ENCODE assay signal across 8 cellular contexts in the genomic region with DNA sequence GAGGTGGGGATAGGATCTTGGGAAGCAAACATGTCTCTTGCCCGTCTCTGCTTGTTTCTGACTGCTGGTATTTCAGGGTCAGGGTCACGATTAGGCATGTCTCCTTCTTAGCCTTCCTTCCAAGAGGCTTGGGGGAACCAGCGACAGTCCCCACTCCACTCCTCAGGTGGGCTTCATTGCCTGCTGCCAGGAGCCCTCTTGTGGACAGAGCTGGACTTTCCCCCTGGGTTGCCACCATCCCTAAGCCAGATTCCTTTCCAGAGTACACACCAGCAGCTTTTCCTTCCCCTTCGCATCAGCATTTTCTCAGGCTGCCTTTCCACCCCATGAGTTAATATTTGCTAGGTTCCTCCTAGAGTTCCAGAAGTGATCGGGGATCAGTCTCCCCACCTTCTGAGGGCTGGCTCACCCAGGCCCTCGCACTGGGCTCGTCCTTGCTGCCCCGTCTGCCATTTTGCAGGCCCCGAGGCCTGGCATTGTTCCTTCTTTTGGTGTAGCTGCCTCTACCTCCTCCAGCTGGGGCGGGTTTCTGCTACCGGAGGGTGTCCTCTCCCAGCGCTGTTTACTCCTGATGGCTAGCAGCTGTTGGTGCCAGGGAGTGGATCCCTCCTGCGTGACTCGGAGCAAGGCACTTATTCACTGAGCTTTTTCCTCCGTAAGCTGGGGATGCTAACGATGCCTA. TPM values are rescaled to one million over a fixed set of nuclear protein-coding genes. Genes with fewer than 3 reads are reported as not detected.
DNase-seq lines count a peak whose midpoint lies in the region; ATAC-seq and TF ChIP-seq lines count a peak whose summit lies in the region.

No MANE protein-coding gene starts in this region.

- intact Hi-C loops in Calu3 (cut with micrococcal nuclease; ENCODE audit: unreplicated experiment) = loop anchor here (5.0 kb wide), 2 partner anchors 136 to 196 kb away; no protein-coding TSS in a partner anchor

- peak; percentile 96 for TF ChIP-seq CTCF in Calu3 (IDR thresholded peaks at IDR 0.05; ENCODE audit: unreplicated experiment)
- TF ChIP-seq CTCF in foreskin keratinocyte (conservative IDR thresholded peaks at IDR 0.05) = peak; percentile 80

- peaks cover 49% of the 10 kb centered on the region for H3K36me3 Mint-ChIP-seq in Calu3 (ENCODE audit: insufficient read depth, unreplicated experiment)
- H3K36me3 Mint-ChIP-seq in activated T-cell treated with anti-CD3 and anti-CD28 coated beads, Interleukin-2, amount 50 U/mL, for 72 hours (ENCODE audit: insufficient read depth in 2 of 2) = peaks cover 0 to 2% of the 10 kb centered on the region in 2 donors

- H3K4me3 Mint-ChIP-seq in Calu3 (ENCODE audit: low read depth, unreplicated experiment) = peak overlapping the region; percentile 55
- H3K4me3 Mint-ChIP-seq in activated T-cell treated with anti-CD3 and anti-CD28 coated beads, Interleukin-2, amount 50 U/mL, for 72 hours = no peak overlapping the region

- CTCF ChIA-PET in Calu3 (lab: Charles Lee) = interaction anchor here (0.6 to 3.0 kb wide), 16 partner anchors 10 to 1277 kb away, joined by 3 to 47 read pairs (median 4); a partner anchor contains a TSS

- no peaks in the 10 kb centered on the region for H3K27me3 Mint-ChIP-seq in Calu3 (ENCODE audit: unreplicated experiment)
- no peaks in the 10 kb centered on the region for H3K27me3 Mint-ChIP-seq in activated T-cell treated with anti-CD3 and anti-CD28 coated beads, Interleukin-2, amount 50 U/mL, for 72 hours (ENCODE audit: low read depth)

- H3K4me1 ChIP-seq in foreskin keratinocyte = peaks cover 8% of the 10 kb centered on the region

- peaks cover 16% of the 10 kb centered on the region for H3K27me3 ChIP-seq in foreskin keratinocyte

- H3K27ac ChIP-seq in foreskin keratinocyte = no peak overlapping the region

- peak overlapping the region; percentile 71 for H3K27ac Mint-ChIP-seq in Calu3 (ENCODE audit: unreplicated experiment)
- no peak overlapping the region for H3K27ac Mint-ChIP-seq in activated T-cell treated with anti-CD3 and anti-CD28 coated beads, Interleukin-2, amount 50 U/mL, for 72 hours

- H3K4me1 Mint-ChIP-seq in Calu3 (ENCODE audit: low read depth, unreplicated experiment) = peaks cover 53% of the 10 kb centered on the region
- H3K4me1 Mint-ChIP-seq in activated T-cell treated with anti-CD3 and anti-CD28 coated beads, Interleukin-2, amount 50 U/mL, for 72 hours (ENCODE audit: low read depth) = peaks cover 54% of the 10 kb centered on the region

- H3K9me3 Mint-ChIP-seq in Calu3 (ENCODE audit: low read depth, unreplicated experiment) = no peaks in the 10 kb centered on the region
- no peaks in the 10 kb centered on the region for H3K9me3 Mint-ChIP-seq in activated T-cell treated with anti-CD3 and anti-CD28 coated beads, Interleukin-2, amount 50 U/mL, for 72 hours

- peak; percentile 13 for ATAC-seq in HG03060 (IDR thresholded peaks at IDR 0.05; ENCODE audit: low read depth, unreplicated experiment)
- ATAC-seq in activated T-cell treated with anti-CD3 and anti-CD28 coated beads, Interleukin-2, amount 50 U/mL, for 72 hours (replicated peaks in 1 of 2) = peak; percentile 26 to 36
- peak; percentile 40 for ATAC-seq in foreskin keratinocyte
- no peak for ATAC-seq in HG02588 (IDR thresholded peaks at IDR 0.05; ENCODE audit: unreplicated experiment)

- DNase-seq in Calu3 (peak; percentile 84), NCI-H748 (lab: John Stamatoyannopoulos, UW; ENCODE audit: unreplicated experiment) (peak; percentile 83), foreskin keratinocyte (peak in 1 of 2 donors; percentile 35), nucleus accumbens (lab: John Stamatoyannopoulos, UW) (peak in 43 of 56 donors; percentile 14 to 73 (median 37))
- peak; percentile 50 to 52 for DNase-seq in activated T-cell treated with anti-CD3 and anti-CD28 coated beads, Interleukin-2, amount 50 U/mL, for 72 hours
- DNase-seq in central memory CD4-positive, alpha-beta T cell = no peak

- BruUV-seq in Calu3 (replicated peaks; lab: Mats Ljungman, UMichigan) = no TSS peak

RNA-seq across cellular contexts. Expression of a gene that starts 8.8 kb away (rescaled TPM):
- total RNA-seq in Calu3 (2022) (0.45 and 0.76 TPM in 2 replicates), foreskin keratinocyte (0.07 TPM in 1 of 2 replicates, not detected in the other)
- under 1 TPM; 0.17 to 0.23 TPM for total RNA-seq in activated T-cell treated with anti-CD3 and anti-CD28 coated beads, Interleukin-2, amount 50 U/mL, for 72 hours
- 0.03 TPM in 1 of 2 replicates, not detected in the other for polyA plus RNA-seq in foreskin keratinocyte

RNA-seq across cellular contexts. Expression of a gene that starts 13.4 kb away (rescaled TPM):
- total RNA-seq in Calu3 (2022) (5.4 and 7.3 TPM in 2 replicates), foreskin keratinocyte (1.1 and 1.4 TPM in 2 replicates)
- total RNA-seq in activated T-cell treated with anti-CD3 and anti-CD28 coated beads, Interleukin-2, amount 50 U/mL, for 72 hours = 1 to 10 TPM; 1.4 to 1.8 TPM
- 1.3 and 1.6 TPM in 2 replicates for polyA plus RNA-seq in foreskin keratinocyte

RNA-seq across cellular contexts. Expression of a gene that starts 20.9 kb away (rescaled TPM):
- total RNA-seq in Calu3 (2022) (65.5 and 80.8 TPM in 2 replicates), foreskin keratinocyte (6.3 and 7.3 TPM in 2 replicates)
- total RNA-seq in activated T-cell treated with anti-CD3 and anti-CD28 coated beads, Interleukin-2, amount 50 U/mL, for 72 hours = 10 to 100 TPM; 18.5 to 18.8 TPM
- 5.1 and 5.9 TPM in 2 replicates for polyA plus RNA-seq in foreskin keratinocyte

RNA-seq across cellular contexts. Expression of a gene that starts 32.8 kb away (rescaled TPM):
- total RNA-seq in Calu3 (2022) (56.9 and 62.3 TPM in 2 replicates), foreskin keratinocyte (15.4 and 16.5 TPM in 2 replicates)
- 10 to 100 TPM; 64.5 to 81.5 TPM for total RNA-seq in activated T-cell treated with anti-CD3 and anti-CD28 coated beads, Interleukin-2, amount 50 U/mL, for 72 hours
- 16.0 and 17.5 TPM in 2 replicates for polyA plus RNA-seq in foreskin keratinocyte
